Comparison of ENCODE assay signal across 14 cellular contexts in the genomic region with DNA sequence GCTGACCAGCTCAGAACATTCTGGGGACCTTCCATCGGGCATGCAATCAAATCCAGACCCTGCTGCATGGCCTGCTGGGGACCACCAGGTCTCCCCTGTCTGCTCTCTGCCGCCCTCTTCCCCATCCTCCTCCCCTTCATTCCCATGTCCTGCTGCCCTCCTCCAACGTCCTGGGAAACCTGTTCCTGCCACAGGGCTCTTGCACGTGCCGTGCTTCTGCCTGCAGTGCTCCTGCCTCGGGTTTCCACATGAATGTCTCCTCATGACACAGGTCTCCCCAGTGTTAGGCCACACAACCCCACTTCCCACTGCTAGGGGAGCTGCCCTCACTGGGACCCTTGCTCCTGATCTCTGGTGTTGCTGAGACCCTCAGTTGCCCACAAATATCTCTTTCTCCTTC. TPM values are rescaled to one million over a fixed set of nuclear protein-coding genes. Genes with fewer than 3 reads are reported as not detected.
DNase-seq lines count a peak whose midpoint lies in the region; ATAC-seq, FAIRE-seq and TF ChIP-seq lines count a peak whose summit lies in the region.
"Had no signal": no experiment of that assay in that cellular context is flagged by ENCODE, and none has a peak within 500 bp of the region (broad histone marks: within the 10 kb centered on the region; RNA-seq: fewer than 3 reads in every experiment).

No MANE protein-coding gene starts in this region.

- POLR2A ChIA-PET in RWPE1 (lab: Yijun Ruan, JAX; ENCODE audit: low non-redundant PET), result no interaction called here

- no peak for TF ChIP-seq POLR2A in vagina (IDR thresholded peaks at IDR 0.05)

- no peak for ATAC-seq in left cardiac atrium

- intact Hi-C loops in left ventricle myocardium inferior (cut with micrococcal nuclease), result no loop called here
- intact Hi-C loops in left cardiac atrium (cut with DNase I), result no loop called here
- intact Hi-C loops in vagina (cut with DNase I), result no loop called here

- CTCF ChIA-PET in RWPE1 (lab: Yijun Ruan, JAX), result no interaction called here

- H3K27ac ChIP-seq in left ventricle myocardium inferior (replicated peaks) (peak overlapping the region; percentile 74), RWPE1 (peak overlapping the region; percentile 78), neutrophil (peak overlapping the region; percentile 96), vagina (peak overlapping the region; percentile 41)
- H3K27ac ChIP-seq: SJSA1 had no signal

- H3K9me3 ChIP-seq in left ventricle myocardium inferior (replicated peaks) (no peaks in the 10 kb centered on the region), neutrophil (no peaks in the 10 kb centered on the region), vagina (no peaks in the 10 kb centered on the region), HAP-1 (no peaks in the 10 kb centered on the region)
- H3K9me3 ChIP-seq: SJSA1 had no signal

- TF ChIP-seq CTCF in left ventricle myocardium inferior (IDR thresholded peaks at IDR 0.05; ENCODE audit: borderline replicate concordance), result no peak
- no peak for TF ChIP-seq CTCF in RWPE1 (conservative IDR thresholded peaks at IDR 0.05; ENCODE audit: low read depth)
- TF ChIP-seq CTCF in neutrophil (IDR thresholded peaks at IDR 0.05), result no peak
- no peak for TF ChIP-seq CTCF in vagina (IDR thresholded peaks at IDR 0.05)
- TF ChIP-seq CTCF in D721Med (IDR thresholded peaks at IDR 0.05; ENCODE audit: insufficient read depth, missing control alignments), result no peak

- in situ Hi-C loops in HAP-1 (cut with MboI; ENCODE audit: low sequenced_read_pairs), result no loop called here

- DNase-seq in left ventricle myocardium inferior (no peak), left cardiac atrium (no peak), RWPE1 (ENCODE audit: low spot score) (no peak), vagina (ENCODE audit: extremely low spot score in 2 of 2) (no peak), D721Med (ENCODE audit: insufficient read length, low spot score) (no peak), HAP-1 (ENCODE audit: low spot score in 2 of 2) (no peak)
- no peak for DNase-seq in stimulated activated CD4-positive, alpha-beta T cell treated with anti-CD3 and anti-CD28 coated beads, Interleukin-12 subunit alpha, Interleukin-12 subunit beta, amount 100 ng/mL, for 4 hours
- DNase-seq: CD8-positive, alpha-beta T cell; H9; MM.1S; NCI-H1092; NCI-H1436 treated with DMSO at 0.1 percent for 48 hours had no signal

- FAIRE-seq in D721Med (lab: Jason Lieb, UNC), result no peak

- peaks cover 6% of the 10 kb centered on the region for H3K36me3 ChIP-seq in left ventricle myocardium inferior
- H3K36me3 ChIP-seq in neutrophil, result peaks cover 8% of the 10 kb centered on the region
- no peaks in the 10 kb centered on the region for H3K36me3 ChIP-seq in vagina
- H3K36me3 ChIP-seq in HAP-1 (replicated peaks), result no peaks in the 10 kb centered on the region
- H3K36me3 ChIP-seq: SJSA1 had no signal

- H3K4me3 ChIP-seq in left ventricle myocardium inferior, result no peak overlapping the region
- H3K4me3 ChIP-seq in neutrophil (ENCODE audit: low read depth in 1 of 2, low read length in 1 of 2), result peak overlapping the region; percentile 30 to 44
- H3K4me3 ChIP-seq in vagina, result no peak overlapping the region
- no peak overlapping the region for H3K4me3 ChIP-seq in HAP-1
- H3K4me3 ChIP-seq: SJSA1 had no signal

- no peaks in the 10 kb centered on the region for H3K27me3 ChIP-seq in left ventricle myocardium inferior (ENCODE audit: low read depth)
- H3K27me3 ChIP-seq in neutrophil, result no peaks in the 10 kb centered on the region
- H3K27me3 ChIP-seq in vagina, result no peaks in the 10 kb centered on the region
- H3K27me3 ChIP-seq in HAP-1 (ENCODE audit: low read depth), result no peaks in the 10 kb centered on the region

- H3K4me1 ChIP-seq in left ventricle myocardium inferior (peaks cover 28% of the 10 kb centered on the region), neutrophil (ENCODE audit: control insufficient read depth in 1 of 2, insufficient read depth in 1 of 2, low read depth in 1 of 2, low read length in 1 of 2) (peaks cover 46 to 57% of the 10 kb centered on the region in 2 experiments), vagina (peaks cover 12% of the 10 kb centered on the region), HAP-1 (no peaks in the 10 kb centered on the region)
- H3K4me1 ChIP-seq: SJSA1 had no signal

RNA-seq across cellular contexts. Expression of a gene that starts 37.2 kb away (rescaled TPM):
- total RNA-seq in left ventricle myocardium inferior, result 40.7 TPM
- 10 to 100 TPM; 37.2 to 55.1 TPM for total RNA-seq in left cardiac atrium
- 157 TPM for total RNA-seq in vagina

Comparison
In these comparisons a context has a peak if more than half of its experiments do, and no peak if none do; other contexts are left out.
1. H3K27ac ChIP-seq: peak in every context shown above with its lines; median percentile 96 in neutrophil; 78 in RWPE1; 74 in left ventricle myocardium inferior; 41 in vagina.
2. H3K4me3 ChIP-seq: peak in neutrophil (2 of 2); none in left ventricle myocardium inferior (single experiment), vagina (0 of 2) and HAP-1 (single experiment).